12 cellular contexts compared by ENCODE assay signal in the genomic region with DNA sequence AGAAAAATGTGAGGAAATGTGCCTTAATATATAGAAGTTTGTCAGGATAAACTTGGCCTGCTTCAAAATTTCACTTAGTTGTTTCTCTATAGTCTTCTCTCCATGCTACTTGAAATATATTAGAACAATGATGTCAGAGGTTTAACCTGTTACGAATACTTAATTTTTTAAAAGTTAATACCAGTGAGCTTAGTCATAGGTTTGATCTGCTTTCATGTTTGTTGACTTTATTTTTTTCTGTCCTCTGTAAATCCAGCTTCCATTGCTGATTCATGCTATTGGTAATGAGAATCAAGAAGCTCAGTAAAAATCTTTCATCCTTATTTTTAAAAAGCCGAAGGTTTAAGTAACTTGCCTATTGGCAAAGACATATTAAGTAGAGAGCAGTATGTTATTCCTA. TPM values are rescaled to one million over a fixed set of nuclear protein-coding genes. Genes with fewer than 3 reads are reported as not detected.
DNase-seq lines count a peak whose midpoint lies in the region; ATAC-seq and TF ChIP-seq lines count a peak whose summit lies in the region.
"Had no signal": no experiment of that assay in that cellular context is flagged by ENCODE, and none has a peak within 500 bp of the region (broad histone marks: within the 10 kb centered on the region; RNA-seq: fewer than 3 reads in every experiment).

No MANE protein-coding gene starts in this region.

- H2BK15ac ChIP-seq in IMR-90 (ENCODE audit: low read depth, low read length) (no peak overlapping the region), mesendoderm (replicated peaks; ENCODE audit: low read depth) (no peak overlapping the region)

- H3K4me1 ChIP-seq in IMR-90 (ENCODE audit: control insufficient read depth, insufficient read depth, low read length), result peaks cover 4% of the 10 kb centered on the region; the same call in 1 of the 2 replicates
- H3K4me1 ChIP-seq in mesendoderm (ENCODE audit: control insufficient read depth, low read depth, low read length), result no peaks in the 10 kb centered on the region

- peaks cover 12% of the 10 kb centered on the region for H3K36me3 ChIP-seq in IMR-90 (ENCODE audit: control insufficient read depth, insufficient read depth, low read length)
- no peaks in the 10 kb centered on the region for H3K36me3 ChIP-seq in mesendoderm (ENCODE audit: control insufficient read depth, insufficient read depth, low read length)

- H2AK5ac ChIP-seq in IMR-90 (ENCODE audit: low read depth, low read length), result no peak overlapping the region
- H2AK5ac ChIP-seq in mesendoderm (ENCODE audit: low read length), result no peak overlapping the region

- in situ Hi-C loops in IMR-90 (cut with MboI; ENCODE audit: low sequenced_read_pairs), result no loop called here

- H3K9me3 Mint-ChIP-seq in CD14-positive monocyte, result peaks cover 0 to 4% (median 0%) of the 10 kb centered on the region in 7 donors

- no peak overlapping the region for H2AK9ac ChIP-seq in IMR-90 (replicated peaks; ENCODE audit: low read depth, low read length, poor library complexity)

- H3K18ac ChIP-seq in IMR-90 (ENCODE audit: low read depth, low read length) (no peak overlapping the region), mesendoderm (ENCODE audit: low read length) (no peak overlapping the region)

- DNase-seq in AG20443 (ENCODE audit: low spot score) (peak; percentile 17), IMR-90 (peak; percentile 92), choroid plexus epithelial cell (ENCODE audit: low read depth) (peak; percentile 91), mesendoderm (peak; percentile 37), middle frontal gyrus (ENCODE audit: extremely low spot score, low spot score) (no peak), Ammon's horn (ENCODE audit: low spot score) (no peak), CD14-positive monocyte (ENCODE audit: low spot score) (no peak)
- DNase-seq in stimulated activated naive CD8-positive, alpha-beta T cell treated with anti-CD3 and anti-CD28 coated beads, Interleukin-15, Interleukin-2, amounts not matched to agents 100 U/mL and 50 U/mL, for 24 hours, result no peak
- DNase-seq: activated effector memory CD4-positive, alpha-beta T cell treated with Interleukin-2 at 50 U/mL for 16 hours; left cardiac atrium; NCI-H1105 treated with DMSO at 0.1 percent for 48 hours; WERI-Rb-1 had no signal

- H3K14ac ChIP-seq in IMR-90 (replicated peaks; ENCODE audit: low read depth, low read length), result peak overlapping the region; percentile 40

- no peak overlapping the region for H4K8ac ChIP-seq in IMR-90 (ENCODE audit: low read depth in 2 of 2, low read length in 2 of 2)
- H4K8ac ChIP-seq in mesendoderm (ENCODE audit: low read depth, low read length), result no peak overlapping the region

- H4K91ac ChIP-seq in IMR-90 (ENCODE audit: insufficient read depth, low read depth, low read length), result peak overlapping the region; percentile 19; the same call in 1 of the 2 replicates

- H4K20me1 ChIP-seq in IMR-90 (ENCODE audit: insufficient read depth, low read length), result peaks cover 9% of the 10 kb centered on the region; the same call in 1 of the 2 replicates

- POLR2A ChIA-PET in IMR-90 (lab: Charles Lee; ENCODE audit: unreplicated experiment), result no interaction called here

- H3K23ac ChIP-seq in IMR-90 (ENCODE audit: low read depth, low read length) (0 out of 2 replicates have a peak overlapping the region, but pooled peaks have one; percentile 53), mesendoderm (ENCODE audit: low read length) (no peak overlapping the region)

- TF ChIP-seq RAD21 in IMR-90 (IDR thresholded peaks at IDR 0.05; ENCODE audit: low read length), result no peak

- peaks cover 7% of the 10 kb centered on the region; the same call in 1 of the 2 replicates for H3K9me1 ChIP-seq in IMR-90 (ENCODE audit: insufficient read depth, low read length)

- no peak overlapping the region for H2BK20ac ChIP-seq in IMR-90 (ENCODE audit: low read depth, low read length)

- no peaks in the 10 kb centered on the region for H3K27me3 ChIP-seq in IMR-90 (ENCODE audit: control insufficient read depth, insufficient read depth, low read length)
- H3K27me3 ChIP-seq in mesendoderm (ENCODE audit: insufficient read depth, low read length, poor library complexity), result no peaks in the 10 kb centered on the region

- WGBS in IMR-90 (ENCODE audit: extremely low coverage in 2 of 2, insufficient read length in 1 of 2), 2 experiments, result no CpG with 5 or more reads among the region's 2 CpGs
- WGBS in mesendoderm (ENCODE audit: extremely low coverage, insufficient coverage, low lambda C conversion rate), result no CpG with 5 or more reads among the region's 2 CpGs

- BruUV-seq in IMR-90 (replicated peaks; lab: Mats Ljungman, UMichigan), result no TSS peak

- intact Hi-C loops in IMR-90 (cut with micrococcal nuclease) (no loop called here), CD14-positive monocyte (cut with micrococcal nuclease) (no loop called here)

- dilution Hi-C loops in IMR-90 (cut with HindIII; ENCODE audit: low sequenced_read_pairs, unreplicated experiment), result no loop called here

- no peak overlapping the region for H4K5ac ChIP-seq in IMR-90 (ENCODE audit: low read depth, low read length)
- no peak overlapping the region for H4K5ac ChIP-seq in mesendoderm (ENCODE audit: low read length)

- H3K79me1 ChIP-seq in IMR-90 (ENCODE audit: low read depth in 1 of 2, low read length in 2 of 2), result peaks cover 16 to 26% of the 10 kb centered on the region in 2 experiments
- no peaks in the 10 kb centered on the region for H3K79me1 ChIP-seq in mesendoderm (ENCODE audit: low read length)

- no peaks in the 10 kb centered on the region for H3K79me2 ChIP-seq in mesendoderm (ENCODE audit: control insufficient read depth, insufficient read depth, low read length)

- H3K4me3 ChIP-seq in IMR-90 (ENCODE audit: insufficient read depth, low read depth, low read length), result no peak overlapping the region
- no peak overlapping the region for H3K4me3 ChIP-seq in choroid plexus epithelial cell (ENCODE audit: low read depth, low read length)
- no peak overlapping the region for H3K4me3 ChIP-seq in mesendoderm (ENCODE audit: low read length)

- peak overlapping the region; percentile 22; the same call in 1 of the 2 replicates for H3K4me2 ChIP-seq in IMR-90 (ENCODE audit: low read depth, low read length)
- no peak overlapping the region for H3K4me2 ChIP-seq in mesendoderm (ENCODE audit: low read length)

- TF ChIP-seq POLR2A in IMR-90 (IDR thresholded peaks at IDR 0.05; ENCODE audit: low read depth, low read length), result no peak

- H3K27ac ChIP-seq in IMR-90 (ENCODE audit: insufficient read depth, low read length) (no peak overlapping the region), mesendoderm (ENCODE audit: low read depth, low read length) (no peak overlapping the region)
- H3K27ac ChIP-seq: WERI-Rb-1 had no signal

- H3K4ac ChIP-seq in IMR-90 (ENCODE audit: low read depth, low read length) (no peak overlapping the region; the same call in 1 of the 2 replicates), mesendoderm (ENCODE audit: low read depth, low read length) (no peak overlapping the region)

- no peaks in the 10 kb centered on the region for H3K4me1 Mint-ChIP-seq in CD14-positive monocyte

- ATAC-seq in IMR-90 (ENCODE audit: low read depth), result peak; percentile 84
- ATAC-seq in stimulated activated naive CD8-positive, alpha-beta T cell treated with anti-CD3 and anti-CD28 coated beads, Interleukin-15, Interleukin-2, amounts not matched to agents 100 U/mL and 50 U/mL, for 24 hours, result no peak
- ATAC-seq: left cardiac atrium had no signal

- H3K9ac ChIP-seq in IMR-90 (ENCODE audit: low read depth, low read length), result no peak overlapping the region
- no peak overlapping the region for H3K9ac ChIP-seq in mesendoderm (ENCODE audit: low read length)

- CTCF ChIA-PET in IMR-90 (lab: Yijun Ruan, JAX), result interaction anchor here (0.6 kb wide), 1 partner anchor 38 kb away, joined by 3 read pairs; no protein-coding TSS in a partner anchor

- no peaks in the 10 kb centered on the region for H3K27me3 Mint-ChIP-seq in CD14-positive monocyte (ENCODE audit: low read depth in 3 of 3)

- H3K56ac ChIP-seq in IMR-90 (ENCODE audit: extremely low read depth, insufficient read depth, low read length) (no peak overlapping the region), mesendoderm (ENCODE audit: low read length) (no peak overlapping the region)

- H3K9me3 ChIP-seq in IMR-90 (ENCODE audit: control insufficient read depth, insufficient read depth, low read length), result no peaks in the 10 kb centered on the region

- H2BK120ac ChIP-seq in IMR-90 (ENCODE audit: low read depth, low read length) (no peak overlapping the region), mesendoderm (ENCODE audit: low read depth, low read length) (no peak overlapping the region)

- H3K27ac Mint-ChIP-seq in CD14-positive monocyte, result no peak overlapping the region

- peaks cover 66 to 80% of the 10 kb centered on the region in 2 donors for H3K36me3 Mint-ChIP-seq in CD14-positive monocyte

- H2AFZ ChIP-seq in IMR-90 (replicated peaks; ENCODE audit: low read length, poor library complexity), result no peak overlapping the region

- no peak overlapping the region for H2BK5ac ChIP-seq in IMR-90 (ENCODE audit: low read depth, low read length, poor library complexity, severe bottlenecking)
- no peak overlapping the region for H2BK5ac ChIP-seq in mesendoderm (ENCODE audit: low read length)

- TF ChIP-seq CTCF in IMR-90 (conservative IDR thresholded peaks at IDR 0.05; ENCODE audit: low read depth, low read length) (no peak), choroid plexus epithelial cell (conservative IDR thresholded peaks at IDR 0.05; ENCODE audit: low read depth, low read length) (no peak), CD14-positive monocyte (IDR thresholded peaks at IDR 0.05) (no peak)

- no peak overlapping the region for H3K4me3 Mint-ChIP-seq in CD14-positive monocyte

TF ChIP-seq in IMR-90, 13 proteins besides CTCF, POLR2A, EP300 and RAD21:
- TF ChIP-seq BHLHE40 (IDR thresholded peaks at IDR 0.05; ENCODE audit: low read depth, low read length), result no peak
- 0 out of 2 replicates have a peak, but pooled peaks have one; percentile 24 for TF ChIP-seq MAFK (IDR thresholded peaks at IDR 0.05; ENCODE audit: low read depth, low read length)
- no peak for TF ChIP-seq MXI1 (IDR thresholded peaks at IDR 0.05; ENCODE audit: borderline replicate concordance, low read depth, low read length)
- TF ChIP-seq FOS (IDR thresholded peaks at IDR 0.05; ENCODE audit: low read depth, low read length), result peak; percentile 66
- TF ChIP-seq RCOR1 (IDR thresholded peaks at IDR 0.05; ENCODE audit: insufficient replicate concordance, low read length), result no peak
- TF ChIP-seq NFE2L2 (IDR thresholded peaks at IDR 0.05; ENCODE audit: low read depth, low read length), result peak; percentile 56; the same call in 1 of the 2 replicates
- no peak for TF ChIP-seq MAZ (IDR thresholded peaks at IDR 0.05; ENCODE audit: borderline replicate concordance, low read depth, low read length)

RNA-seq across cellular contexts. Expression of a gene that starts 27.9 kb away (rescaled TPM):
- total RNA-seq in IMR-90 (2012; rRNA removed), result 14.0 and 23.1 TPM in 2 replicates
- polyA plus RNA-seq in IMR-90 (2012; rRNA removed) (4.5 and 5.8 TPM in 2 replicates), CD14-positive monocyte (1 to 10 TPM; 2.0 to 2.7 TPM)
- 0.78 and 0.97 TPM in 2 replicates for polyA plus RNA-seq in IMR-90 (2012; cell fraction: cytosol; rRNA removed)
- 2.3 and 8.9 TPM in 2 replicates for polyA plus RNA-seq in IMR-90 (2012; cell fraction: nucleus; rRNA removed; ENCODE audit: low replicate concordance)
- 15.7 TPM for polyA plus RNA-seq in mesendoderm (2013, experiment 1 of 2)
- polyA plus RNA-seq in mesendoderm (2013, experiment 2 of 2), result 15.1 TPM

Comparison
In these comparisons a context has a peak if more than half of its experiments do, and no peak if none do; other contexts are left out.
1. DNase-seq: peak in AG20443 (single experiment), IMR-90 (single experiment), choroid plexus epithelial cell (single experiment) and mesendoderm (single experiment); none in middle frontal gyrus (single experiment), Ammon's horn (single experiment), stimulated activated naive CD8-positive, alpha-beta T cell treated with anti-CD3 and anti-CD28 coated beads, Interleukin-15, Interleukin-2, amounts not matched to agents 100 U/mL and 50 U/mL, for 24 hours (single experiment) and CD14-positive monocyte (single experiment).